13 cellular contexts compared by ENCODE assay signal in genomic region chr6:164079275-164079600, GRCh38.
DNase-seq lines count a peak whose midpoint lies in the region; ATAC-seq and TF ChIP-seq lines count a peak whose summit lies in the region.
"Had no signal": no experiment of that assay in that cellular context is flagged by ENCODE, and none has a peak within 500 bp of the region (broad histone marks: within the 10 kb centered on the region; RNA-seq: fewer than 3 reads in every experiment).

No MANE protein-coding gene starts in this region.

- peaks cover 54% of the 10 kb centered on the region for H3K4me1 Mint-ChIP-seq in brain
- peaks cover 34% of the 10 kb centered on the region for H3K4me1 Mint-ChIP-seq in neural progenitor cell
- H3K4me1 Mint-ChIP-seq: B cell, IgD-negative memory B cell had no signal

- peaks cover 0 to 17% (median 0%) of the 10 kb centered on the region in 5 experiments for H3K9me3 Mint-ChIP-seq in brain
- H3K9me3 Mint-ChIP-seq in neural progenitor cell = peaks cover 5% of the 10 kb centered on the region
- H3K9me3 Mint-ChIP-seq: CD4-positive, alpha-beta T cell had no signal

- H3K27me3 ChIP-seq in BLaER1 (no peaks in the 10 kb centered on the region), neural progenitor cell (no peaks in the 10 kb centered on the region), upper lobe of right lung (no peaks in the 10 kb centered on the region)

- no peaks in the 10 kb centered on the region for H3K36me3 Mint-ChIP-seq in brain
- peaks cover 8% of the 10 kb centered on the region for H3K36me3 Mint-ChIP-seq in neural progenitor cell

- DNase-seq in neural progenitor cell (ENCODE audit: low spot score) = no peak
- DNase-seq in upper lobe of right lung = no peak
- DNase-seq in SW 1271 (lab: John Stamatoyannopoulos, UW) = no peak
- DNase-seq in superior temporal gyrus (ENCODE audit: extremely low spot score) = no peak
- DNase-seq: Caco-2; CD4-positive, alpha-beta T cell had no signal

- H3K9ac ChIP-seq in BLaER1 = peak overlapping the region; percentile 30; the same call in 1 of the 2 replicates
- no peak overlapping the region for H3K9ac ChIP-seq in neural progenitor cell

- H2AFZ ChIP-seq in neural progenitor cell (replicated peaks) = no peak overlapping the region

- H4K20me1 ChIP-seq in BLaER1 = peaks cover 6% of the 10 kb centered on the region; the same call in 1 of the 2 replicates
- no peaks in the 10 kb centered on the region for H4K20me1 ChIP-seq in neural progenitor cell (ENCODE audit: low read depth)

- H3K4me3 Mint-ChIP-seq in brain = no peak overlapping the region
- H3K4me3 Mint-ChIP-seq in neural progenitor cell = no peak overlapping the region
- H3K4me3 Mint-ChIP-seq: B cell; CD4-positive, alpha-beta T cell; IgD-negative memory B cell had no signal

- peak overlapping the region; percentile 71 for H3K27ac ChIP-seq in BLaER1
- no peak overlapping the region for H3K27ac ChIP-seq in neural progenitor cell
- no peak overlapping the region for H3K27ac ChIP-seq in upper lobe of right lung
- H3K27ac ChIP-seq: C4-2B had no signal

- peak overlapping the region in 4 of 5 experiments; percentile 51 to 73 (median 64) for H3K27ac Mint-ChIP-seq in brain
- H3K27ac Mint-ChIP-seq in neural progenitor cell = peak overlapping the region; percentile 32
- H3K27ac Mint-ChIP-seq: B cell; CD4-positive, alpha-beta T cell; IgD-negative memory B cell had no signal

- H3K4me3 ChIP-seq in BLaER1 = peak overlapping the region; percentile 40
- no peak overlapping the region for H3K4me3 ChIP-seq in neural progenitor cell
- H3K4me3 ChIP-seq in upper lobe of right lung = no peak overlapping the region
- H3K4me3 ChIP-seq: HAP-1 had no signal

- peaks cover under 1% of the 10 kb centered on the region for H3K27me3 Mint-ChIP-seq in brain
- H3K27me3 Mint-ChIP-seq in neural progenitor cell (ENCODE audit: insufficient read depth, low read depth) = peaks cover 17% of the 10 kb centered on the region
- H3K27me3 Mint-ChIP-seq: B cell had no signal

- H3K9me3 ChIP-seq in BLaER1 (no peaks in the 10 kb centered on the region; the same call in 1 of the 2 replicates), neural progenitor cell (ENCODE audit: low read depth) (no peaks in the 10 kb centered on the region), upper lobe of right lung (no peaks in the 10 kb centered on the region)
- H3K9me3 ChIP-seq: Caco-2, HAP-1 had no signal

- TF ChIP-seq CTCF in brain (conservative IDR thresholded peaks at IDR 0.05) = no peak
- no peak for TF ChIP-seq CTCF in neural progenitor cell (IDR thresholded peaks at IDR 0.05)
- no peak for TF ChIP-seq CTCF in upper lobe of right lung (IDR thresholded peaks at IDR 0.05)

- H3K4me1 ChIP-seq in BLaER1 = peaks cover 67% of the 10 kb centered on the region
- no peaks in the 10 kb centered on the region for H3K4me1 ChIP-seq in neural progenitor cell
- H3K4me1 ChIP-seq in upper lobe of right lung = no peaks in the 10 kb centered on the region
- H3K4me1 ChIP-seq: Caco-2, HAP-1 had no signal

- H3K79me2 ChIP-seq in neural progenitor cell (ENCODE audit: low read depth) = no peaks in the 10 kb centered on the region

- intact Hi-C loops in upper lobe of right lung (cut with DNase I) = no loop called here

- no peaks in the 10 kb centered on the region for H3F3A ChIP-seq in neural progenitor cell (ENCODE audit: low read depth)

- H3K36me3 ChIP-seq in BLaER1 (no peaks in the 10 kb centered on the region), neural progenitor cell (no peaks in the 10 kb centered on the region), upper lobe of right lung (no peaks in the 10 kb centered on the region)
- H3K36me3 ChIP-seq: HAP-1 had no signal

- H3K4me2 ChIP-seq in BLaER1 = peak overlapping the region; percentile 95
- no peak overlapping the region for H3K4me2 ChIP-seq in neural progenitor cell

- peak; percentile 38 for ATAC-seq in upper lobe of right lung
- ATAC-seq: HepG2 had no signal
